In the genomic region with DNA sequence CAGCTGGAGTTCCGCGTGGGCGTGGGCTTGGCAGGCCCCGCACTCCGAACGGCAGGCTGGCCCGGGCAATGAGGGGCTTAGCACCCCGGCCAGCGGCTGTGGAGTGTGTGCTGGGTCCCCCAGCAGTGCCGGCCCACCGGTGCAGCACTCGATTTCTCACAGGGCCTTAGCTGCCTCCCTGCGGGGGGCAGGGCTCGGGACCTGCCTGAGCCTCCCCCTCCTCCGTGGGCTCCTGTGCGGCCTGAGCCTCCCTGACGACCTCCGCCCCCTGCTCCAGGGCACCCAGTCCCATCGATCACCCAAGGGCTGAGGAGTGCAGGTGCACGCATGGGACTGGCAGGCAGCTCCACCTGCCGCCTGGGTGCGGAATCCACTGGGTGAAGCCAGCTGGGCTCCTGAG, we compare ENCODE assay signal across 27 cellular contexts.
"Had no signal": no experiment of that assay in that cellular context is flagged by ENCODE, and none has a peak within 500 bp of the region (broad histone marks: within the 10 kb centered on the region; RNA-seq: fewer than 3 reads in every experiment).

No MANE protein-coding gene starts in this region.

- H3K4me3 Mint-ChIP-seq: stimulated activated effector memory CD8-positive, alpha-beta T cell treated with anti-CD3 and anti-CD28 coated beads, Interleukin-12 subunit alpha, Interleukin-12 subunit beta, amount 100 ng/mL, for 72 hours; stimulated activated memory B cell treated with anti-CD40 and anti-IgM and Interleukin-4, amounts not matched to agents 10 μg/mL and 1 μg/mL and 100 μg/mL, for 72 hours; stimulated activated naive B cell treated with anti-CD40 and anti-IgM and Interleukin-4, amounts not matched to agents 10 μg/mL and 1 μg/mL and 100 μg/mL, for 72 hours; stimulated activated naive CD8-positive, alpha-beta T cell treated with anti-CD3 and anti-CD28 coated beads, Interleukin-15, amount 100 ng/mL, for 72 hours; stimulated activated naive CD8-positive, alpha-beta T cell treated with anti-CD3 and anti-CD28 coated beads, Interleukin-15, Interleukin-2, amounts not matched to agents 100 ng/mL and 50 ng/mL, for 24 hours; type B pancreatic cell had no signal

- H3K27ac Mint-ChIP-seq: stimulated activated effector memory CD8-positive, alpha-beta T cell treated with anti-CD3 and anti-CD28 coated beads, Interleukin-12 subunit alpha, Interleukin-12 subunit beta, amount 100 ng/mL, for 72 hours; stimulated activated memory B cell treated with anti-CD40 and anti-IgM and Interleukin-4, amounts not matched to agents 10 μg/mL and 1 μg/mL and 100 μg/mL, for 72 hours; stimulated activated naive B cell treated with anti-CD40 and anti-IgM and Interleukin-4, amounts not matched to agents 10 μg/mL and 1 μg/mL and 100 μg/mL, for 72 hours; stimulated activated naive CD8-positive, alpha-beta T cell treated with anti-CD3 and anti-CD28 coated beads, Interleukin-15, amount 100 ng/mL, for 72 hours; stimulated activated naive CD8-positive, alpha-beta T cell treated with anti-CD3 and anti-CD28 coated beads, Interleukin-15, Interleukin-2, amounts not matched to agents 100 ng/mL and 50 ng/mL, for 24 hours; type B pancreatic cell had no signal

- H3K9me3 Mint-ChIP-seq: stimulated activated memory B cell treated with anti-CD40 and anti-IgM and Interleukin-4, amounts not matched to agents 10 μg/mL and 1 μg/mL and 100 μg/mL, for 72 hours; stimulated activated naive CD8-positive, alpha-beta T cell treated with anti-CD3 and anti-CD28 coated beads, Interleukin-15, Interleukin-2, amounts not matched to agents 100 ng/mL and 50 ng/mL, for 24 hours; type B pancreatic cell had no signal

- H3K27ac ChIP-seq: stomach, suprapubic skin, thyroid gland, tibial artery, tibial nerve, transverse colon, upper lobe of left lung, upper lobe of right lung, uterus, vagina had no signal

- H3K4me1 Mint-ChIP-seq: stimulated activated effector memory CD8-positive, alpha-beta T cell treated with anti-CD3 and anti-CD28 coated beads, Interleukin-12 subunit alpha, Interleukin-12 subunit beta, amount 100 ng/mL, for 72 hours; stimulated activated memory B cell treated with anti-CD40 and anti-IgM and Interleukin-4, amounts not matched to agents 10 μg/mL and 1 μg/mL and 100 μg/mL, for 72 hours; stimulated activated naive B cell treated with anti-CD40 and anti-IgM and Interleukin-4, amounts not matched to agents 10 μg/mL and 1 μg/mL and 100 μg/mL, for 72 hours; stimulated activated naive CD8-positive, alpha-beta T cell treated with anti-CD3 and anti-CD28 coated beads, Interleukin-15, amount 100 ng/mL, for 72 hours had no signal

- H3K36me3 ChIP-seq: stomach, suprapubic skin, thyroid gland, tibial artery, tibial nerve, transverse colon, upper lobe of left lung, upper lobe of right lung, uterus, vagina had no signal

- H3K4me3 ChIP-seq: stomach, suprapubic skin, thyroid gland, tibial artery, tibial nerve, transverse colon, upper lobe of left lung, upper lobe of right lung, uterus, vagina had no signal

- H3K27me3 Mint-ChIP-seq: stimulated activated memory B cell treated with anti-CD40 and anti-IgM and Interleukin-4, amounts not matched to agents 10 μg/mL and 1 μg/mL and 100 μg/mL, for 72 hours; stimulated activated naive B cell treated with anti-CD40 and anti-IgM and Interleukin-4, amounts not matched to agents 10 μg/mL and 1 μg/mL and 100 μg/mL, for 72 hours; stimulated activated naive CD8-positive, alpha-beta T cell treated with anti-CD3 and anti-CD28 coated beads, Interleukin-15, amount 100 ng/mL, for 72 hours; stimulated activated naive CD8-positive, alpha-beta T cell treated with anti-CD3 and anti-CD28 coated beads, Interleukin-15, Interleukin-2, amounts not matched to agents 100 ng/mL and 50 ng/mL, for 24 hours; type B pancreatic cell had no signal

- H3K4me1 ChIP-seq: stomach, suprapubic skin, thyroid gland, tibial nerve, transverse colon, upper lobe of left lung, upper lobe of right lung, uterus had no signal

- H3K9me3 ChIP-seq: suprapubic skin, testis, thyroid gland, tibial artery, tibial nerve, transverse colon, upper lobe of left lung, upper lobe of right lung, uterus, vagina had no signal

- DNase-seq: stimulated activated CD4-positive, alpha-beta T cell treated with anti-CD3 and anti-CD28 coated beads, Interleukin-2, amount 100 ng/mL, for 48 hours; stimulated activated CD4-positive, alpha-beta T cell treated with anti-CD3 and anti-CD28 coated beads, Interleukin-4, amount 100 ng/mL, for 1 hour; stimulated activated CD4-positive, alpha-beta T cell treated with anti-CD3 and anti-CD28 coated beads, Interleukin-4, amount 100 ng/mL, for 24 hours; stimulated activated CD4-positive, alpha-beta T cell treated with anti-CD3 and anti-CD28 coated beads, Interleukin-4, amount 100 ng/mL, for 4 hours; stimulated activated CD8-positive, alpha-beta memory T cell treated with anti-CD3 and anti-CD28 coated beads, Interleukin-4, amount 100 ng/mL, for 48 hours; stimulated activated naive B cell treated with anti-CD40 and anti-IgM and Interleukin-4, amounts not matched to agents 10 μg/mL and 1 μg/mL and 100 μg/mL, for 72 hours; stimulated activated naive CD4-positive, alpha-beta T cell; stimulated activated naive CD4-positive, alpha-beta T cell treated with Interleukin-2 at 50 U/mL for 16 hours; stimulated activated naive CD8-positive, alpha-beta T cell treated with anti-CD3 and anti-CD28 coated beads, Interleukin-15, amount 100 ng/mL, for 72 hours; stimulated activated naive CD8-positive, alpha-beta T cell treated with anti-CD3 and anti-CD28 coated beads, Interleukin-15, Interleukin-2, amounts not matched to agents 100 U/mL and 50 U/mL, for 24 hours; stomach; substantia nigra; testis; thyroid gland; tibial artery; transverse colon; trophoblast cell; upper lobe of right lung; uterus had no signal

- H3K36me3 Mint-ChIP-seq: stimulated activated effector memory CD8-positive, alpha-beta T cell treated with anti-CD3 and anti-CD28 coated beads, Interleukin-12 subunit alpha, Interleukin-12 subunit beta, amount 100 ng/mL, for 72 hours; stimulated activated memory B cell treated with anti-CD40 and anti-IgM and Interleukin-4, amounts not matched to agents 10 μg/mL and 1 μg/mL and 100 μg/mL, for 72 hours; stimulated activated naive B cell treated with anti-CD40 and anti-IgM and Interleukin-4, amounts not matched to agents 10 μg/mL and 1 μg/mL and 100 μg/mL, for 72 hours; type B pancreatic cell had no signal

- H3K27me3 ChIP-seq: stomach, suprapubic skin, testis, thyroid gland, tibial artery, tibial nerve, transverse colon, upper lobe of left lung, upper lobe of right lung, uterus, vagina had no signal

- ATAC-seq: stimulated activated effector memory CD8-positive, alpha-beta T cell treated with anti-CD3 and anti-CD28 coated beads, Interleukin-12 subunit alpha, Interleukin-12 subunit beta, amount 100 ng/mL, for 72 hours; stimulated activated memory B cell treated with anti-CD40 and anti-IgM and Interleukin-4, amounts not matched to agents 10 μg/mL and 1 μg/mL and 100 μg/mL, for 72 hours; stimulated activated naive B cell treated with anti-CD40 and anti-IgM and Interleukin-4, amounts not matched to agents 10 μg/mL and 1 μg/mL and 100 μg/mL, for 72 hours; stimulated activated naive CD8-positive, alpha-beta T cell treated with anti-CD3 and anti-CD28 coated beads, Interleukin-15, amount 100 ng/mL, for 72 hours; stimulated activated naive CD8-positive, alpha-beta T cell treated with anti-CD3 and anti-CD28 coated beads, Interleukin-15, Interleukin-2, amounts not matched to agents 100 U/mL and 50 U/mL, for 24 hours; upper lobe of right lung had no signal
